1 cellular context compared by ENCODE assay signal in genomic region chr7:99394188-99394502, GRCh38.
TF ChIP-seq lines count a peak whose summit lies in the region.

No MANE protein-coding gene starts in this region.

TF ChIP-seq in HepG2, 621 proteins besides CTCF, POLR2A, EP300 and RAD21:
- TF ChIP-seq FUBP1 (CRISPR knock-in tag; IDR thresholded peaks at IDR 0.05; ENCODE audit: borderline replicate concordance) (no peak), AGO2 (optimal IDR thresholded peaks at IDR 0.05; ENCODE audit: low read depth, low read length) (peak; percentile 23)
